In the genomic region with DNA sequence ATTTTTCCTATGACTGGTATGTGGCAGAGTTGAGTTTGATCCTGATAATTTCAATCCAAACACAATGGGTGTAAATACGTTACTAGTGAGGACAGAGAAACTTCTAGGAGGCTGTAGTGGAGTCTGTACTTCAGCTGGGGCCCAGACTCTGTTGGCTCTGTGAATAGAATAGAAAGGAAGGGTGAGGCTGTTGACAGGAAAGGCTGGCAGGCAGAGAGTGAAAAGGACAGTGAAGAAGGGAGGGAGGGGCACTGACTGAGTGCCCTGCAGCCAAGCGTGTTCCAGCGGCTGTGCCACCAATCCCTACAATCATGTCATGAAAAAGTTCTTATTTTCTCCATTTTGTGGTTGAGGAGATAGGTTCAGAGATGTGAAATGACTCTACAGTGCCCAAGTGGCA, we compare ENCODE assay signal across 1 cellular context.
TF ChIP-seq lines count a peak whose summit lies in the region.

No MANE protein-coding gene starts in this region.

TF ChIP-seq in SK-N-SH treated with all-trans-retinoic acid at 6 μM for 48 hours, 23 proteins besides CTCF, POLR2A, EP300 and RAD21 (continued from another document):
- no peak for TF ChIP-seq SNAI2 (CRISPR knock-in tag; IDR thresholded peaks at IDR 0.05)
- TF ChIP-seq BACH2 (CRISPR knock-in tag; IDR thresholded peaks at IDR 0.05; ENCODE audit: borderline replicate concordance), result no peak
- TF ChIP-seq ISL1 (CRISPR knock-in tag; IDR thresholded peaks at IDR 0.05), result no peak
- TF ChIP-seq ZNF70 (CRISPR knock-in tag; IDR thresholded peaks at IDR 0.05), result no peak
- TF ChIP-seq RARB (CRISPR knock-in tag; IDR thresholded peaks at IDR 0.05), result no peak
